Comparison of ENCODE assay signal across 10 cellular contexts in genomic region chr21:31117046-31117916, GRCh38.
DNase-seq lines count a peak whose midpoint lies in the region; ATAC-seq and TF ChIP-seq lines count a peak whose summit lies in the region.
"Had no signal": no experiment of that assay in that cellular context is flagged by ENCODE, and none has a peak within 500 bp of the region (broad histone marks: within the 10 kb centered on the region; RNA-seq: fewer than 3 reads in every experiment).

No MANE protein-coding gene starts in this region.

- peak overlapping the region; percentile 88 for H3K27ac Mint-ChIP-seq in neural crest cell (ENCODE audit: unreplicated experiment)
- H3K27ac Mint-ChIP-seq: memory B cell had no signal

- H3K4me1 Mint-ChIP-seq in neural crest cell: peaks cover 11% of the 10 kb centered on the region
- H3K4me1 Mint-ChIP-seq: memory B cell had no signal

- no peaks in the 10 kb centered on the region for H3K27me3 Mint-ChIP-seq in neural crest cell (ENCODE audit: low read depth)
- H3K27me3 Mint-ChIP-seq: memory B cell had no signal

- H3K36me3 Mint-ChIP-seq in neural crest cell (ENCODE audit: low read depth): peaks cover 18% of the 10 kb centered on the region
- H3K36me3 Mint-ChIP-seq: memory B cell had no signal

- DNase-seq in EH (ENCODE audit: low read depth): peak; percentile 57
- DNase-seq in LoVo (ENCODE audit: low spot score): peak; percentile 10
- peak; percentile 59 to 81 for DNase-seq in cardiac fibroblast (ENCODE audit: low read depth in 2 of 2)
- DNase-seq in neural crest cell (ENCODE audit: low read depth, low spot score): no peak
- DNase-seq in DMS153 treated with DMSO at 0.1 percent for 48 hours (lab: John Stamatoyannopoulos, UW; ENCODE audit: unreplicated experiment): no peak
- DNase-seq in NCI-H1092 treated with DMSO at 0.1 percent for 48 hours (lab: John Stamatoyannopoulos, UW): no peak
- DNase-seq: body of pancreas had no signal

- ATAC-seq in HG03039 (IDR thresholded peaks at IDR 0.05; ENCODE audit: unreplicated experiment) (no peak), GM18861 (IDR thresholded peaks at IDR 0.05; ENCODE audit: unreplicated experiment) (no peak)
- ATAC-seq: body of pancreas had no signal

- H3K4me3 ChIP-seq in cardiac fibroblast (replicated peaks in 1 of 2; ENCODE audit: low read depth in 2 of 2, low read length in 2 of 2): no peak overlapping the region
- H3K4me3 ChIP-seq: body of pancreas had no signal

- TF ChIP-seq CTCF in cardiac fibroblast (IDR thresholded peaks at IDR 0.05; ENCODE audit: low read depth, low read length) (no peak), neural crest cell (conservative IDR thresholded peaks at IDR 0.05) (no peak)

- H3K9me3 Mint-ChIP-seq in neural crest cell: no peaks in the 10 kb centered on the region
- H3K9me3 Mint-ChIP-seq: memory B cell had no signal

- no peak overlapping the region for H3K4me3 Mint-ChIP-seq in neural crest cell
- H3K4me3 Mint-ChIP-seq: memory B cell had no signal

Comparison
In these comparisons a context has a peak if more than half of its experiments do, and no peak if none do; other contexts are left out.
1. DNase-seq: peak in EH (single experiment), LoVo (single experiment) and cardiac fibroblast (2 of 2); none in neural crest cell (single experiment), DMS153 treated with DMSO at 0.1 percent for 48 hours (single experiment) and NCI-H1092 treated with DMSO at 0.1 percent for 48 hours (single experiment).